15 cellular contexts compared by ENCODE assay signal in genomic region chr13:43448605-43449004, GRCh38.
DNase-seq lines count a peak whose midpoint lies in the region.
"Had no signal": no experiment of that assay in that cellular context is flagged by ENCODE, and none has a peak within 500 bp of the region (broad histone marks: within the 10 kb centered on the region; RNA-seq: fewer than 3 reads in every experiment).

No MANE protein-coding gene starts in this region.

- peak; percentile 58 for DNase-seq in DMS79 treated with DMSO at 0.1 percent for 48 hours (lab: John Stamatoyannopoulos, UW)
- DNase-seq in astrocyte of the hippocampus (ENCODE audit: low read depth, low spot score), result peak; percentile 49
- peak; percentile 30 for DNase-seq in kidney tubule cell (ENCODE audit: low spot score)
- peak; percentile 58 for DNase-seq in putamen (ENCODE audit: low spot score)
- DNase-seq in HuH-7.5 (ENCODE audit: low spot score), result no peak
- no peak for DNase-seq in amniotic stem cell (lab: John Stamatoyannopoulos, UW)
- no peak for DNase-seq in epidermal melanocyte (ENCODE audit: insufficient read length, low spot score)
- no peak for DNase-seq in SIG-M5 (lab: John Stamatoyannopoulos, UW)
- DNase-seq: DMS53, GDM1, NCI-H146, NCI-H2081 treated with DMSO at 0.1 percent for 48 hours, NCI-H446, NCI-H748 treated with DMSO at 0.1 percent for 48 hours, PC-9 had no signal

Comparison
In these comparisons a context has a peak if more than half of its experiments do, and no peak if none do; other contexts are left out.
1. DNase-seq: peak in DMS79 treated with DMSO at 0.1 percent for 48 hours (single experiment), astrocyte of the hippocampus (single experiment), kidney tubule cell (single experiment) and putamen (single experiment); none in HuH-7.5 (single experiment), amniotic stem cell (single experiment), epidermal melanocyte (single experiment) and SIG-M5 (single experiment).